Comparison of ENCODE assay signal across 20 cellular contexts in the genomic region with DNA sequence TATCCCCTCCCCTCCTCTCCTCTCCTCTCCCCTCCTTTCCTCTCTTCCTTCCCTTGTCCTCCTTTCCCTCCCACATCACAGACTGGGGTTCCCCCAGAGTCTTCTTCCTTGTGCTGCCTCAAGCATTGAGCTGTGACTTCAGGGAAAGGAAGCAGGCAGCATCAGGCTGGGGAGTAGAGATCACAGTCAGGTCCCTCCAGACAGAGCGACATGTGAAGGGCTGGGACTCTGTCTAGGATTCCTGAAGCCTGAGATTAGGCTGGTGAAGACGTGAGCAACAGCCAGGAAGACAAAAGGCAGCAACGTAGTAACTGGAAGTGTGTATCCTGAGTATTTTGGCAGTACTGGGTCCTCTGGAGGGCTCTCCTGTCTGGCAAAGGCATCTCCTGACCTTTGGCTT.
"Had no signal": no experiment of that assay in that cellular context is flagged by ENCODE, and none has a peak within 500 bp of the region (broad histone marks: within the 10 kb centered on the region; RNA-seq: fewer than 3 reads in every experiment).

No MANE protein-coding gene starts in this region.

- ATAC-seq: activated CD4-positive, CD25-positive, alpha-beta regulatory T cell treated with anti-CD3 and anti-CD28 coated beads, Interleukin-2, amount 50 U/mL, for 24 hours; body of pancreas; K562; PC-3 had no signal

- H3K4me3 Mint-ChIP-seq: activated naive CD8-positive, alpha-beta T cell treated with anti-CD3 and anti-CD28 coated beads, Interleukin-2, amount 10 ng/mL, durations not matched to agents 7 days and 5 days; T-helper 1 cell treated with Interleukin-12 subunit alpha and Interleukin-12 subunit beta and Interleukin-4 antibody, amounts not matched to agents 30 μg/mL and 1 μg/mL, for 36 hours had no signal

- H3K4me3 ChIP-seq: adrenal gland, body of pancreas, K562 had no signal

- DNase-seq: activated CD4-positive, alpha-beta T cell treated with anti-CD3 and anti-CD28 coated beads for 4 hours; activated naive CD4-positive, alpha-beta T cell treated with anti-CD3 and anti-CD28 coated beads, Interleukin-2, amount 50 U/mL, for 16 hours; activated naive CD8-positive, alpha-beta T cell treated with anti-CD3 and anti-CD28 coated beads, Interleukin-2, amount 10 ng/mL, durations not matched to agents 7 days and 5 days; activated T-cell treated with anti-CD3 and anti-CD28 coated beads for 4 hours; adrenal gland; anterior cingulate cortex; body of pancreas; central memory CD4-positive, alpha-beta T cell; Karpas-422; MM.1S; NCI-H1105; NCI-H1436; NCI-H1694 treated with DMSO at 0.1 percent for 48 hours; NCI-H2081; NCI-H510A treated with DMSO at 0.1 percent for 48 hours; PC-3; SHP77 treated with DMSO at 0.1 percent for 48 hours had no signal

- H3K27ac Mint-ChIP-seq: activated naive CD8-positive, alpha-beta T cell treated with anti-CD3 and anti-CD28 coated beads, Interleukin-2, amount 10 ng/mL, durations not matched to agents 7 days and 5 days; T-helper 1 cell treated with Interleukin-12 subunit alpha and Interleukin-12 subunit beta and Interleukin-4 antibody, amounts not matched to agents 30 μg/mL and 1 μg/mL, for 36 hours had no signal

- H3K27ac ChIP-seq: adrenal gland, body of pancreas had no signal

- H3K36me3 Mint-ChIP-seq: activated naive CD8-positive, alpha-beta T cell treated with anti-CD3 and anti-CD28 coated beads, Interleukin-2, amount 10 ng/mL, durations not matched to agents 7 days and 5 days had no signal

- H3K9me3 Mint-ChIP-seq: activated naive CD8-positive, alpha-beta T cell treated with anti-CD3 and anti-CD28 coated beads, Interleukin-2, amount 10 ng/mL, durations not matched to agents 7 days and 5 days; T-helper 1 cell treated with Interleukin-12 subunit alpha and Interleukin-12 subunit beta and Interleukin-4 antibody, amounts not matched to agents 30 μg/mL and 1 μg/mL, for 36 hours had no signal
